In the genomic region with DNA sequence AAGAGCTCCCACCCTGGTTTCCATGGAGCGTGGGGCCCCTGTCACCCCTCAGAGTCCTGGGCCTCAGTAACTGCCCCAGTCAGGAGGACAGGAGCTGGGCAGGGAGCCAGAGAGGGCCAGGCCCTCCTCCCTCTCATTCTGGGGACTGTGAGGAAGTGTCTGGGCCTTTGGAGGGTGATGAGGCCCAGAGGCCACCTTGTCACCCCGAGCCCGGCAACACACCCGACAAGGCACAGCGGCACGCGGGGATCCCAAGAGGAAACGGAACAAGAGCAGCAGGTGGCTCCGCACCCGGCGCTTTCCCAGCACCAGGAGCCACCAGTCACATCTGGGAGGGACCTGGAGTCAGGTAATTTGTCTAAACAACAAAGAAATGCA, we compare ENCODE assay signal across 26 cellular contexts.
DNase-seq lines count a peak whose midpoint lies in the region; ATAC-seq and TF ChIP-seq lines count a peak whose summit lies in the region.
"Had no signal": no experiment of that assay in that cellular context is flagged by ENCODE, and none has a peak within 500 bp of the region (broad histone marks: within the 10 kb centered on the region; RNA-seq: fewer than 3 reads in every experiment).

No MANE protein-coding gene starts in this region.

- H3K36me3 ChIP-seq in stomach (peaks cover 0 to 12% (median 6%) of the 10 kb centered on the region in 4 donors), suprapubic skin (no peaks in the 10 kb centered on the region)
- H3K36me3 ChIP-seq: transverse colon had no signal

- H3K4me3 ChIP-seq in stomach (no peak overlapping the region), suprapubic skin (no peak overlapping the region)
- H3K4me3 ChIP-seq: transverse colon had no signal

- WGBS in stomach, 5 donors: 34 to 55% (median 43%) methylated on average over 10 to 11 of the region's 11 CpGs
- WGBS in suprapubic skin: 90% methylated on average over 7 of the region's 11 CpGs

- ATAC-seq in T-helper 17 cell: no peak
- ATAC-seq in left lobe of liver: peak; percentile 23
- ATAC-seq: activated CD8-positive, alpha-beta T cell treated with anti-CD3 and anti-CD28 coated beads, Interleukin-2, amount 10 ng/mL, durations not matched to agents 7 days and 5 days; CD8-positive, alpha-beta T cell; left colon; natural killer cell; stimulated activated naive CD8-positive, alpha-beta T cell treated with anti-CD3 and anti-CD28 coated beads, Interleukin-15, amount 100 ng/mL, for 72 hours had no signal

- peak overlapping the region; percentile 85 for H3K27ac Mint-ChIP-seq in T-helper 17 cell
- H3K27ac Mint-ChIP-seq: activated CD8-positive, alpha-beta T cell treated with anti-CD3 and anti-CD28 coated beads, Interleukin-2, amount 10 ng/mL, durations not matched to agents 7 days and 5 days; activated naive CD8-positive, alpha-beta T cell treated with anti-CD3 and anti-CD28 coated beads, Interleukin-2, amount 10 ng/mL, durations not matched to agents 7 days and 5 days; CD8-positive, alpha-beta T cell; natural killer cell had no signal

- peaks cover 13% of the 10 kb centered on the region for H3K27me3 Mint-ChIP-seq in T-helper 17 cell
- H3K27me3 Mint-ChIP-seq: activated naive CD8-positive, alpha-beta T cell treated with anti-CD3 and anti-CD28 coated beads, Interleukin-2, amount 10 ng/mL, durations not matched to agents 7 days and 5 days had no signal

- TF ChIP-seq POLR2A in stomach (IDR thresholded peaks at IDR 0.05) (no peak), suprapubic skin (IDR thresholded peaks at IDR 0.05) (no peak)

- no peaks in the 10 kb centered on the region for H3K9me3 ChIP-seq in T-helper 17 cell (ENCODE audit: control insufficient read depth, low read length, poor library complexity, severe bottlenecking)
- H3K9me3 ChIP-seq in stomach: no peaks in the 10 kb centered on the region
- no peaks in the 10 kb centered on the region for H3K9me3 ChIP-seq in suprapubic skin
- H3K9me3 ChIP-seq: transverse colon had no signal

- H3K4me1 ChIP-seq in stomach (peaks cover 9 to 21% (median 18%) of the 10 kb centered on the region in 4 donors), suprapubic skin (peaks cover 12% of the 10 kb centered on the region)
- H3K4me1 ChIP-seq: transverse colon had no signal

- peak overlapping the region; percentile 54 to 77 (median 64) for H3K27ac ChIP-seq in stomach
- no peak overlapping the region for H3K27ac ChIP-seq in suprapubic skin
- H3K27ac ChIP-seq: 22Rv1, transverse colon had no signal

- H3K4me3 Mint-ChIP-seq in T-helper 17 cell: no peak overlapping the region
- H3K4me3 Mint-ChIP-seq: activated CD8-positive, alpha-beta T cell treated with anti-CD3 and anti-CD28 coated beads, Interleukin-2, amount 10 ng/mL, durations not matched to agents 7 days and 5 days; activated naive CD8-positive, alpha-beta T cell treated with anti-CD3 and anti-CD28 coated beads, Interleukin-2, amount 10 ng/mL, durations not matched to agents 7 days and 5 days; CD8-positive, alpha-beta T cell; natural killer cell; stimulated activated naive CD8-positive, alpha-beta T cell treated with anti-CD3 and anti-CD28 coated beads, Interleukin-15, amount 100 ng/mL, for 72 hours had no signal

- TF ChIP-seq EP300 in stomach (IDR thresholded peaks at IDR 0.05) (no peak), suprapubic skin (IDR thresholded peaks at IDR 0.05) (no peak)

- peak; percentile 33 for DNase-seq in DMS53 (lab: John Stamatoyannopoulos, UW)
- no peak for DNase-seq in DMS53 treated with DMSO at 0.1 percent for 48 hours (lab: John Stamatoyannopoulos, UW; ENCODE audit: unreplicated experiment)
- DNase-seq in T-helper 17 cell: no peak
- no peak for DNase-seq in left lobe of liver (ENCODE audit: low spot score)
- peak; percentile 61 for DNase-seq in stomach
- no peak for DNase-seq in suprapubic skin (ENCODE audit: low spot score in 2 of 2)
- no peak for DNase-seq in effector CD8-positive, alpha-beta T cell (lab: John Stamatoyannopoulos, UW)
- DNase-seq in NCI-H146 treated with DMSO at 0.1 percent for 48 hours (lab: John Stamatoyannopoulos, UW; ENCODE audit: unreplicated experiment): no peak
- DNase-seq: activated CD4-positive, alpha-beta T cell treated with anti-CD3 and anti-CD28 coated beads for 1 hour; activated CD8-positive, alpha-beta T cell treated with anti-CD3 and anti-CD28 coated beads, Interleukin-2, amount 10 ng/mL, durations not matched to agents 7 days and 5 days; activated effector memory CD4-positive, alpha-beta T cell treated with anti-CD3 and anti-CD28 coated beads, Interleukin-2, amount 50 U/mL, for 16 hours; activated naive CD8-positive, alpha-beta T cell treated with anti-CD3 and anti-CD28 coated beads, Interleukin-2, amount 10 ng/mL, durations not matched to agents 7 days and 5 days; CD8-positive, alpha-beta T cell; cerebellar nuclear complex; DND-41; glutamatergic neuron; left colon; MV-4-11; natural killer cell; NCI-H1694 treated with DMSO at 0.1 percent for 48 hours; NCI-H226; SIG-M5; stimulated activated naive CD8-positive, alpha-beta T cell treated with anti-CD3 and anti-CD28 coated beads, Interleukin-15, amount 100 ng/mL, for 72 hours; SW 1271; transverse colon had no signal

- H3K4me1 Mint-ChIP-seq in T-helper 17 cell: no peaks in the 10 kb centered on the region
- H3K4me1 Mint-ChIP-seq: activated naive CD8-positive, alpha-beta T cell treated with anti-CD3 and anti-CD28 coated beads, Interleukin-2, amount 10 ng/mL, durations not matched to agents 7 days and 5 days; stimulated activated naive CD8-positive, alpha-beta T cell treated with anti-CD3 and anti-CD28 coated beads, Interleukin-15, amount 100 ng/mL, for 72 hours had no signal

- intact Hi-C loops in stomach (cut with DNase I; ENCODE audit: low total_unique reads): no loop called here

- H3K27me3 ChIP-seq in stomach (peaks cover 0 to 23% (median 0%) of the 10 kb centered on the region in 3 donors), suprapubic skin (no peaks in the 10 kb centered on the region)
- H3K27me3 ChIP-seq: transverse colon had no signal

- TF ChIP-seq CTCF in stomach (IDR thresholded peaks at IDR 0.05): no peak
- TF ChIP-seq CTCF in suprapubic skin (IDR thresholded peaks at IDR 0.05): no peak

- no peaks in the 10 kb centered on the region for H3K36me3 Mint-ChIP-seq in T-helper 17 cell (ENCODE audit: low read depth)
- H3K36me3 Mint-ChIP-seq: activated naive CD8-positive, alpha-beta T cell treated with anti-CD3 and anti-CD28 coated beads, Interleukin-2, amount 10 ng/mL, durations not matched to agents 7 days and 5 days; CD8-positive, alpha-beta T cell; natural killer cell had no signal

Comparison
In these comparisons a context has a peak if more than half of its experiments do, and no peak if none do; other contexts are left out.
1. DNase-seq: peak in DMS53 (single experiment) and stomach (single experiment); none in DMS53 treated with DMSO at 0.1 percent for 48 hours (single experiment), T-helper 17 cell (0 of 3), left lobe of liver (single experiment), suprapubic skin (0 of 2), effector CD8-positive, alpha-beta T cell (single experiment) and NCI-H146 treated with DMSO at 0.1 percent for 48 hours (single experiment).